ENCODE assay signal across 11 cellular contexts in the genomic region with DNA sequence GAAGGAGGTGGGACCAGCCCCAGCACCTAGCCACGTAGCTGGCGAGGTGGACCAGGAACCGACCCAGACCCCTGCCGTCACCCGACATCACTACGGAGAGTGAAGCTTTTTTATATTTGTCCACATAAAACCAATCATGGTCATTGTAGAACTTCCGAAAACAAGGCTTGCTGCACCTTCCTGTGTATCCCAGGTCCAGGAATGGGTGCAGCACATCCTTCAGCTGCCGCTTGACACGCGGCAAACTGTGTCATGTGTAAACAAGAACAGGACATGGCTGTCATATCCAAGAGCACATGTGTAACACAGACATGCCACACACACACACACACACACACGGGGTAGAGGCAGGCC. TPM values are rescaled to one million over a fixed set of nuclear protein-coding genes. Genes with fewer than 3 reads are reported as not detected.
DNase-seq lines count a peak whose midpoint lies in the region; ATAC-seq and TF ChIP-seq lines count a peak whose summit lies in the region.
"Had no signal": no experiment of that assay in that cellular context is flagged by ENCODE, and none has a peak within 500 bp of the region (broad histone marks: within the 10 kb centered on the region; RNA-seq: fewer than 3 reads in every experiment).

No MANE protein-coding gene starts in this region.

- H3K36me3 ChIP-seq in colonic mucosa (no peaks in the 10 kb centered on the region), neural progenitor cell (no peaks in the 10 kb centered on the region)

- in situ Hi-C loops in G401 (cut with HindIII; ENCODE audit: low sequenced_read_pairs), result no loop called here

- H3K27me3 ChIP-seq in colonic mucosa, result peaks cover 45% of the 10 kb centered on the region
- H3K27me3 ChIP-seq in neural progenitor cell, result peaks cover 47% of the 10 kb centered on the region

- H3K9ac ChIP-seq in colonic mucosa (ENCODE audit: low read depth in 2 of 2, low read length in 2 of 2) (peak overlapping the region in 1 of 2 donors; percentile 12), neural progenitor cell (no peak overlapping the region)

- peaks cover 55% of the 10 kb centered on the region for H3F3A ChIP-seq in neural progenitor cell (ENCODE audit: low read depth)

- H3K27me3 Mint-ChIP-seq in neural progenitor cell (ENCODE audit: insufficient read depth, low read depth), result peaks cover 31% of the 10 kb centered on the region

- peaks cover 11% of the 10 kb centered on the region for H3K4me1 ChIP-seq in colonic mucosa
- no peaks in the 10 kb centered on the region for H3K4me1 ChIP-seq in neural progenitor cell

- H2AFZ ChIP-seq in neural progenitor cell (replicated peaks), result no peak overlapping the region

- H3K9me3 ChIP-seq in colonic mucosa (no peaks in the 10 kb centered on the region), neural progenitor cell (ENCODE audit: low read depth) (no peaks in the 10 kb centered on the region)

- H3K4me1 Mint-ChIP-seq in neural progenitor cell, result peaks cover 7% of the 10 kb centered on the region

- no peak for ATAC-seq in GM21526 (IDR thresholded peaks at IDR 0.05; ENCODE audit: low FRiP score, unreplicated experiment)

- H3K27ac ChIP-seq in colonic mucosa (no peak overlapping the region), neural progenitor cell (no peak overlapping the region)
- H3K27ac ChIP-seq: brain microvascular endothelial cell had no signal

- H3K4me3 Mint-ChIP-seq in neural progenitor cell, result peak overlapping the region; percentile 52

- H4K20me1 ChIP-seq in neural progenitor cell (ENCODE audit: low read depth), result peaks cover 49% of the 10 kb centered on the region

- intact Hi-C loops in colonic mucosa (cut with DNase I), result loop anchor here (5.0 kb wide), 1 partner anchor 74 kb away; no protein-coding TSS in a partner anchor

- H3K4me2 ChIP-seq in neural progenitor cell, result peak overlapping the region; percentile 73

- DNase-seq in G401 (ENCODE audit: low spot score) (peak; percentile 19), NCI-H69 (lab: John Stamatoyannopoulos, UW) (peak; percentile 52), colonic mucosa (no peak), neural progenitor cell (ENCODE audit: low spot score) (no peak), hepatic stellate cell (ENCODE audit: low spot score) (no peak)
- no peak for DNase-seq in activated effector memory CD4-positive, alpha-beta T cell treated with anti-CD3 and anti-CD28 coated beads, Interleukin-2, amount 50 U/mL, for 16 hours

- H3K36me3 Mint-ChIP-seq in neural progenitor cell, result peaks cover 4% of the 10 kb centered on the region

- H3K79me2 ChIP-seq in neural progenitor cell (ENCODE audit: low read depth), result no peaks in the 10 kb centered on the region

- H3K4me3 ChIP-seq in colonic mucosa (no peak overlapping the region), neural progenitor cell (no peak overlapping the region)

- TF ChIP-seq CTCF in colonic mucosa (IDR thresholded peaks at IDR 0.05) (peak; percentile 37), neural progenitor cell (IDR thresholded peaks at IDR 0.05) (peak; percentile 10)

- no peaks in the 10 kb centered on the region for H3K9me3 Mint-ChIP-seq in neural progenitor cell
- H3K9me3 Mint-ChIP-seq: activated T-cell treated with anti-CD3 and anti-CD28 coated beads, Interleukin-2, amount 50 U/mL, for 24 hours had no signal

- no peak overlapping the region for H3K27ac Mint-ChIP-seq in neural progenitor cell
- H3K27ac Mint-ChIP-seq: activated T-cell treated with anti-CD3 and anti-CD28 coated beads, Interleukin-2, amount 50 U/mL, for 24 hours had no signal

RNA-seq across cellular contexts. Expression of a gene that starts 1.4 kb away (rescaled TPM):
- total RNA-seq in G401 (2014; rRNA removed; shearing (Covaris generic)), result 1.1 and 19.9 TPM in 2 replicates
- total RNA-seq in colonic mucosa (not detected), neural progenitor cell (ENCODE audit: low replicate concordance) (3.8 TPM in 1 of 2 replicates, not detected in the other)

RNA-seq across cellular contexts. Expression of a gene that starts 5.2 kb away (rescaled TPM):
- not detected in 2 replicates for total RNA-seq in G401 (2014; rRNA removed; shearing (Covaris generic))
- total RNA-seq in colonic mucosa, result 10 to 100 TPM in 1 of 2 donors, 1 to 10 TPM in 1; 7.4 to 50.3 TPM
- total RNA-seq in neural progenitor cell (ENCODE audit: low replicate concordance), result not detected in 2 replicates

RNA-seq across cellular contexts. Expression of a gene that starts 9.0 kb away (rescaled TPM):
- not detected in 2 replicates for total RNA-seq in G401 (2014; rRNA removed; shearing (Covaris generic))
- 10 to 100 TPM in 1 of 2 donors, 1 to 10 TPM in 1; 3.5 to 64.9 TPM for total RNA-seq in colonic mucosa
- total RNA-seq in neural progenitor cell (ENCODE audit: low replicate concordance), result not detected in 2 replicates

RNA-seq across cellular contexts. Expression of a gene that starts 15.9 kb away (rescaled TPM):
- not detected in 2 replicates for total RNA-seq in G401 (2014; rRNA removed; shearing (Covaris generic))
- total RNA-seq in colonic mucosa (not detected), neural progenitor cell (ENCODE audit: low replicate concordance) (not detected in 2 replicates)

RNA-seq across cellular contexts. Expression of a gene that starts 29.2 kb away (rescaled TPM):
- not detected in 2 replicates for total RNA-seq in G401 (2014; rRNA removed; shearing (Covaris generic))
- 1 to 10 TPM in 1 of 2 donors, not detected in 1; 1.4 TPM for total RNA-seq in colonic mucosa
- not detected in 2 replicates for total RNA-seq in neural progenitor cell (ENCODE audit: low replicate concordance)
- total RNA-seq: sciatic nerve, temporal lobe had no signal

Comparison
In these comparisons a context has a peak if more than half of its experiments do, and no peak if none do; other contexts are left out.
1. DNase-seq: peak in G401 (single experiment) and NCI-H69 (single experiment); none in colonic mucosa (single experiment), neural progenitor cell (single experiment), activated effector memory CD4-positive, alpha-beta T cell treated with anti-CD3 and anti-CD28 coated beads, Interleukin-2, amount 50 U/mL, for 16 hours (single experiment) and hepatic stellate cell (single experiment).